ENCODE assay signal across 21 cellular contexts in the genomic region with DNA sequence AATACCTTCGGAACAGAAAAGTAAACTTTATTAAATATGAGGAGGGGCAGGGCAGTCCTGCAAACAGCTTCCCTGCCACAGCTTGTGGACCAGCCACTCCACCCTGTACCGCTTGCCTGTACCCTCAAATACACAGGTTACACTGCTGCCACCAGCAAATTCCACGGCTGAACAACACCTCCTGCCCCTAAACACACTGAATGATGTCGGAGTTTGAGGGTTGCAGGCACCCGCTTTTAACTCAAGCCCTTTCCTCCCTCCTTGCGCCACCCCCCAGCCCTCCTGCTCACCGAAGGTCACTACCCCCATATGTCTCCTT. TPM values are rescaled to one million over a fixed set of nuclear protein-coding genes. Genes with fewer than 3 reads are reported as not detected.
DNase-seq lines count a peak whose midpoint lies in the region; ATAC-seq and TF ChIP-seq lines count a peak whose summit lies in the region.
"Had no signal": no experiment of that assay in that cellular context is flagged by ENCODE, and none has a peak within 500 bp of the region (broad histone marks: within the 10 kb centered on the region; RNA-seq: fewer than 3 reads in every experiment).

No MANE protein-coding gene starts in this region.

- no peaks in the 10 kb centered on the region for H4K20me1 ChIP-seq in PC-3 (ENCODE audit: low read length)

- ATAC-seq in CD4-positive, alpha-beta T cell (ENCODE audit: poor library complexity), result no peak
- ATAC-seq in PC-3 (no peak), gastroesophageal sphincter (no peak), HG03432 (IDR thresholded peaks at IDR 0.05; ENCODE audit: unreplicated experiment) (no peak)
- no peak for ATAC-seq in stimulated activated effector memory CD8-positive, alpha-beta T cell treated with anti-CD3 and anti-CD28 coated beads, Interleukin-12 subunit alpha, Interleukin-12 subunit beta, amount 100 ng/mL, for 72 hours
- ATAC-seq: effector memory CD8-positive, alpha-beta T cell had no signal

- H3K9me3 Mint-ChIP-seq in CD4-positive, alpha-beta T cell, result no peaks in the 10 kb centered on the region
- H3K9me3 Mint-ChIP-seq in stimulated activated effector memory CD8-positive, alpha-beta T cell treated with anti-CD3 and anti-CD28 coated beads, Interleukin-12 subunit alpha, Interleukin-12 subunit beta, amount 100 ng/mL, for 72 hours, result no peaks in the 10 kb centered on the region
- H3K9me3 Mint-ChIP-seq: effector memory CD8-positive, alpha-beta T cell had no signal

- peaks cover 5% of the 10 kb centered on the region for H3K4me1 Mint-ChIP-seq in CD4-positive, alpha-beta T cell (ENCODE audit: low read depth)
- peaks cover 13% of the 10 kb centered on the region for H3K4me1 Mint-ChIP-seq in stimulated activated effector memory CD8-positive, alpha-beta T cell treated with anti-CD3 and anti-CD28 coated beads, Interleukin-12 subunit alpha, Interleukin-12 subunit beta, amount 100 ng/mL, for 72 hours

- H3K4me1 ChIP-seq in PC-3 (ENCODE audit: insufficient read depth, low read length), result peaks cover 42% of the 10 kb centered on the region
- peaks cover 0 to 36% (median 12%) of the 10 kb centered on the region in 3 donors for H3K4me1 ChIP-seq in gastroesophageal sphincter
- peaks cover 8 to 66% (median 37%) of the 10 kb centered on the region in 5 donors for H3K4me1 ChIP-seq in subcutaneous abdominal adipose tissue (ENCODE audit: control insufficient read depth in 5 of 5, insufficient read depth in 5 of 5, low read length in 5 of 5)
- H3K4me1 ChIP-seq: HAP-1 had no signal

- no peaks in the 10 kb centered on the region for H3F3A ChIP-seq in PC-3 (ENCODE audit: low read length, unreplicated experiment)

- POLR2A ChIA-PET in CD4-positive, alpha-beta T cell (lab: Charles Lee), result interaction anchor here (0.9 to 4.2 kb wide), 4 partner anchors 10 to 74 kb away, joined by 3 to 65 read pairs (median 5); a partner anchor contains a TSS
- POLR2A ChIA-PET in PC-3 (lab: Charles Lee; ENCODE audit: unreplicated experiment), result no interaction called here

- no peak for TF ChIP-seq CTCF in CD4-positive, alpha-beta T cell (IDR thresholded peaks at IDR 0.05)
- TF ChIP-seq CTCF in PC-3 (conservative IDR thresholded peaks at IDR 0.05; ENCODE audit: low read depth, low read length), result no peak
- TF ChIP-seq CTCF in gastroesophageal sphincter (IDR thresholded peaks at IDR 0.05), result no peak

- intact Hi-C loops in CD4-positive, alpha-beta T cell (cut with DNase I, micrococcal nuclease), result loop anchor here (5.0 to 10.0 kb wide), 4 partner anchors 54 to 364 kb away; a partner anchor contains a TSS
- intact Hi-C loops in PC-3 (cut with micrococcal nuclease), result loop anchor here (10.0 kb wide), 1 partner anchor 47 kb away; no protein-coding TSS in a partner anchor

- no TSS peak for BruUV-seq in PC-3 (replicated peaks; lab: Mats Ljungman, UMichigan)

- no peak for TF ChIP-seq POLR2A in gastroesophageal sphincter (IDR thresholded peaks at IDR 0.05)

- H3K4me3 Mint-ChIP-seq in CD4-positive, alpha-beta T cell, result peak overlapping the region; percentile 75
- no peak overlapping the region for H3K4me3 Mint-ChIP-seq in stimulated activated effector memory CD8-positive, alpha-beta T cell treated with anti-CD3 and anti-CD28 coated beads, Interleukin-12 subunit alpha, Interleukin-12 subunit beta, amount 100 ng/mL, for 72 hours

- 0 out of 2 replicates have a peak overlapping the region, but pooled peaks have one; percentile 50 for H3K4me2 ChIP-seq in PC-3 (ENCODE audit: low read length)

- H3K9ac ChIP-seq in PC-3 (ENCODE audit: low read length) (no peak overlapping the region), subcutaneous abdominal adipose tissue (ENCODE audit: low read length in 5 of 5) (no peak overlapping the region)

- no peaks in the 10 kb centered on the region for H3K27me3 ChIP-seq in CD4-positive, alpha-beta T cell (ENCODE audit: control insufficient read depth, insufficient read depth, low read length)
- H3K27me3 ChIP-seq in PC-3 (ENCODE audit: low read length), result no peaks in the 10 kb centered on the region
- H3K27me3 ChIP-seq in gastroesophageal sphincter, result peaks cover 100% of the 10 kb centered on the region
- H3K27me3 ChIP-seq in subcutaneous abdominal adipose tissue (ENCODE audit: control insufficient read depth in 5 of 5, insufficient read depth in 4 of 5, low read length in 5 of 5), result peaks cover 19 to 35% (median 32%) of the 10 kb centered on the region in 5 donors

- H3K9me2 ChIP-seq in PC-3 (replicated peaks; ENCODE audit: low read length), result no peaks in the 10 kb centered on the region

- TF ChIP-seq EP300 in gastroesophageal sphincter (IDR thresholded peaks at IDR 0.05), result no peak

- peak overlapping the region; percentile 82 for H3K27ac Mint-ChIP-seq in CD4-positive, alpha-beta T cell
- no peak overlapping the region for H3K27ac Mint-ChIP-seq in stimulated activated effector memory CD8-positive, alpha-beta T cell treated with anti-CD3 and anti-CD28 coated beads, Interleukin-12 subunit alpha, Interleukin-12 subunit beta, amount 100 ng/mL, for 72 hours

- no peaks in the 10 kb centered on the region for H3K27me3 Mint-ChIP-seq in CD4-positive, alpha-beta T cell

- 54% methylated on average over 4 of the region's 7 CpGs; no CpG with 5 or more reads in 1 of the 2 donors for WGBS in gastroesophageal sphincter (ENCODE audit: low coverage in 1 of 2), 2 donors

- CTCF ChIA-PET in CD4-positive, alpha-beta T cell (lab: Charles Lee), result interaction anchor here (1.1 to 2.7 kb wide), 2 partner anchors 10 to 79 kb away, joined by 3 to 12 read pairs; no protein-coding TSS in a partner anchor
- CTCF ChIA-PET in PC-3 (lab: Charles Lee), result interaction anchor here (1.3 kb wide), 1 partner anchor 16 kb away, joined by 13 read pairs; no protein-coding TSS in a partner anchor

- H3K36me3 ChIP-seq in PC-3 (ENCODE audit: low read depth, low read length) (no peaks in the 10 kb centered on the region), gastroesophageal sphincter (peaks cover 0 to 3% of the 10 kb centered on the region in 2 donors), subcutaneous abdominal adipose tissue (ENCODE audit: control insufficient read depth in 5 of 5, insufficient read depth in 5 of 5, low read length in 5 of 5) (peaks cover 0 to 11% (median 0%) of the 10 kb centered on the region in 5 donors)
- H3K36me3 ChIP-seq: HAP-1 had no signal

- H3K36me3 Mint-ChIP-seq in CD4-positive, alpha-beta T cell (ENCODE audit: low read depth), result peaks cover 5% of the 10 kb centered on the region
- H3K36me3 Mint-ChIP-seq in stimulated activated effector memory CD8-positive, alpha-beta T cell treated with anti-CD3 and anti-CD28 coated beads, Interleukin-12 subunit alpha, Interleukin-12 subunit beta, amount 100 ng/mL, for 72 hours, result no peaks in the 10 kb centered on the region

- H3K79me2 ChIP-seq in PC-3 (ENCODE audit: low read length), result no peaks in the 10 kb centered on the region
- H3K79me2 ChIP-seq: hepatocyte had no signal

- DNase-seq in CD4-positive, alpha-beta T cell, result no peak
- DNase-seq in PC-3 (no peak), COR-L47 (lab: John Stamatoyannopoulos, UW) (no peak), medulla oblongata (ENCODE audit: extremely low spot score) (no peak)
- no peak for DNase-seq in stimulated activated effector memory CD8-positive, alpha-beta T cell treated with anti-CD3 and anti-CD28 coated beads, Interleukin-12 subunit alpha, Interleukin-12 subunit beta, amount 100 ng/mL, for 72 hours (ENCODE audit: low spot score in 2 of 2)
- DNase-seq: activated naive CD4-positive, alpha-beta T cell; aorta; effector memory CD8-positive, alpha-beta T cell; islet precursor cell; mesenchymal stem cell; NCI-H1105 treated with DMSO at 0.1 percent for 48 hours; NCI-H526 treated with DMSO at 0.1 percent for 48 hours; psoas muscle; SHP77; small intestine; stimulated activated CD4-positive, alpha-beta T cell treated with anti-CD3 and anti-CD28 coated beads, Interleukin-4, amount 100 ng/mL, for 1 hour had no signal

- no peak overlapping the region for H3K27ac ChIP-seq in CD4-positive, alpha-beta T cell (ENCODE audit: low read depth, low read length)
- H3K27ac ChIP-seq in PC-3 (ENCODE audit: low read length) (peak overlapping the region; percentile 58; the same call in 1 of the 2 replicates), gastroesophageal sphincter (peak overlapping the region in 3 of 4 donors; percentile 3 to 57 (median 45)), subcutaneous abdominal adipose tissue (ENCODE audit: low read depth, low read length) (peak overlapping the region; percentile 41)
- H3K27ac ChIP-seq: psoas muscle had no signal

- H3K4me3 ChIP-seq in PC-3 (ENCODE audit: low read length), result no peak overlapping the region
- H3K4me3 ChIP-seq in gastroesophageal sphincter, result no peak overlapping the region
- no peak overlapping the region for H3K4me3 ChIP-seq in subcutaneous abdominal adipose tissue (ENCODE audit: low read depth in 1 of 5, low read length in 5 of 5)
- H3K4me3 ChIP-seq: HAP-1, hepatocyte, psoas muscle had no signal

- H2AFZ ChIP-seq in PC-3 (ENCODE audit: low read length), result no peak overlapping the region
- H2AFZ ChIP-seq: hepatocyte had no signal

- H3K9me3 ChIP-seq in CD4-positive, alpha-beta T cell (ENCODE audit: control insufficient read depth, low read length), result no peaks in the 10 kb centered on the region
- H3K9me3 ChIP-seq in PC-3 (ENCODE audit: low read length) (no peaks in the 10 kb centered on the region), gastroesophageal sphincter (no peaks in the 10 kb centered on the region), subcutaneous abdominal adipose tissue (ENCODE audit: control insufficient read depth in 5 of 5, low read length in 5 of 5) (no peaks in the 10 kb centered on the region)
- H3K9me3 ChIP-seq: HAP-1, psoas muscle had no signal

RNA-seq across cellular contexts. Expression of a gene that starts 4.0 kb away (rescaled TPM):
- under 1 TPM in 1 of 2 experiments, not detected in 1; 0.28 TPM for total RNA-seq in CD4-positive, alpha-beta T cell
- total RNA-seq in PC-3 (2014; rRNA removed) (not detected in 2 replicates), gastroesophageal sphincter (1 to 10 TPM in 2 of 4 donors, under 1 TPM in 1, not detected in 1; 0.58 to 3.2 (median 1.2) TPM)

RNA-seq across cellular contexts. Expression of a gene that starts 8.3 kb away (rescaled TPM):
- total RNA-seq in CD4-positive, alpha-beta T cell, result 1 to 10 TPM in 1 of 2 experiments, under 1 TPM in 1; 0.84 to 1.4 TPM
- total RNA-seq in PC-3 (2014; rRNA removed), result 15.5 and 20.3 TPM in 2 replicates
- 1 to 10 TPM in 3 of 4 donors, under 1 TPM in 1; 0.66 to 2.4 (median 1.8) TPM for total RNA-seq in gastroesophageal sphincter
- total RNA-seq: hepatocyte had no signal

RNA-seq across cellular contexts. Expression of a gene that starts 14.0 kb away (rescaled TPM):
- under 1 TPM; 0.38 to 0.64 TPM for total RNA-seq in CD4-positive, alpha-beta T cell
- total RNA-seq in PC-3 (2014; rRNA removed) (10.4 and 10.8 TPM in 2 replicates), gastroesophageal sphincter (10 to 100 TPM in 3 of 4 donors, 1 to 10 TPM in 1; 9.8 to 38.4 (median 22.4) TPM)

RNA-seq across cellular contexts. Expression of a gene that starts 52.1 kb away (rescaled TPM):
- 1 to 10 TPM; 4.2 to 5.1 TPM for total RNA-seq in CD4-positive, alpha-beta T cell
- 29.5 and 32.6 TPM in 2 replicates for total RNA-seq in PC-3 (2014; rRNA removed)
- total RNA-seq in gastroesophageal sphincter, result 10 to 100 TPM in 3 of 4 donors, 1 to 10 TPM in 1; 7.0 to 34.9 (median 13.0) TPM
